In genomic region chr20:37357481-37358365, GRCh38 we compare ENCODE assay signal across 11 cellular contexts. TPM values are rescaled to one million over a fixed set of nuclear protein-coding genes. Genes with fewer than 3 reads are reported as not detected.
DNase-seq lines count a peak whose midpoint lies in the region; ATAC-seq and TF ChIP-seq lines count a peak whose summit lies in the region.
"Had no signal": no experiment of that assay in that cellular context is flagged by ENCODE, and none has a peak within 500 bp of the region (broad histone marks: within the 10 kb centered on the region; RNA-seq: fewer than 3 reads in every experiment).

No MANE protein-coding gene starts in this region.

- H3K27me3 Mint-ChIP-seq in Caco-2 (ENCODE audit: insufficient read depth, unreplicated experiment), result no peaks in the 10 kb centered on the region
- H3K27me3 Mint-ChIP-seq in stimulated activated naive CD8-positive, alpha-beta T cell treated with anti-CD3 and anti-CD28 coated beads, Interleukin-15, amount 100 ng/mL, for 72 hours, result no peaks in the 10 kb centered on the region
- H3K27me3 Mint-ChIP-seq: CD4-positive, alpha-beta T cell had no signal

- BruUV-seq in Caco-2 (replicated peaks; lab: Mats Ljungman, UMichigan), result no TSS peak

- no peaks in the 10 kb centered on the region for H3K9me3 Mint-ChIP-seq in Caco-2 (ENCODE audit: unreplicated experiment)
- H3K9me3 Mint-ChIP-seq in stimulated activated naive CD8-positive, alpha-beta T cell treated with anti-CD3 and anti-CD28 coated beads, Interleukin-15, amount 100 ng/mL, for 72 hours, result no peaks in the 10 kb centered on the region
- H3K9me3 Mint-ChIP-seq: CD4-positive, alpha-beta T cell had no signal

- H3K36me3 Mint-ChIP-seq in Caco-2 (ENCODE audit: insufficient read depth, unreplicated experiment), result peaks cover 12% of the 10 kb centered on the region

- CTCF ChIA-PET in Caco-2 (lab: Charles Lee), result interaction anchor here (1.2 kb wide), 1 partner anchor 22 kb away, joined by 6 read pairs; no protein-coding TSS in a partner anchor

- H3K27ac ChIP-seq in esophagus (ENCODE audit: low read depth in 2 of 2, low read length in 1 of 2), result peak overlapping the region; percentile 75 to 78
- H3K27ac ChIP-seq in ovary, result peak overlapping the region; percentile 7 to 51

- TF ChIP-seq POLR2A in ovary (IDR thresholded peaks at IDR 0.05), result no peak

- POLR2A ChIA-PET in Caco-2 (lab: Charles Lee), result no interaction called here

- no peak for TF ChIP-seq EP300 in ovary (IDR thresholded peaks at IDR 0.05)

- intact Hi-C loops in Caco-2 (cut with micrococcal nuclease; ENCODE audit: unreplicated experiment), result no loop called here
- intact Hi-C loops in ovary (cut with DNase I), result no loop called here

- no peak for TF ChIP-seq CTCF in Caco-2 (IDR thresholded peaks at IDR 0.05; ENCODE audit: insufficient read depth in 1 of 2, low read depth in 1 of 2, low read length in 1 of 2, severe bottlenecking in 1 of 2, unreplicated experiment in 1 of 2)
- no peak for TF ChIP-seq CTCF in ovary (IDR thresholded peaks at IDR 0.05)

- H3K4me3 Mint-ChIP-seq in Caco-2 (ENCODE audit: unreplicated experiment), result no peak overlapping the region
- no peak overlapping the region for H3K4me3 Mint-ChIP-seq in stimulated activated naive CD8-positive, alpha-beta T cell treated with anti-CD3 and anti-CD28 coated beads, Interleukin-15, amount 100 ng/mL, for 72 hours
- H3K4me3 Mint-ChIP-seq: CD4-positive, alpha-beta T cell had no signal

- peak overlapping the region; percentile 33 for H3K27ac Mint-ChIP-seq in Caco-2 (ENCODE audit: unreplicated experiment)
- peak overlapping the region in 1 of 2 donors; percentile 15 for H3K27ac Mint-ChIP-seq in stimulated activated naive CD8-positive, alpha-beta T cell treated with anti-CD3 and anti-CD28 coated beads, Interleukin-15, amount 100 ng/mL, for 72 hours
- H3K27ac Mint-ChIP-seq: CD4-positive, alpha-beta T cell had no signal

- H3K27me3 ChIP-seq in Caco-2 (replicated peaks; ENCODE audit: control insufficient read depth, insufficient read depth, low read length), result no peaks in the 10 kb centered on the region
- no peaks in the 10 kb centered on the region for H3K27me3 ChIP-seq in esophagus (ENCODE audit: control insufficient read depth in 1 of 2, insufficient read depth in 2 of 2, low read length in 2 of 2)
- no peaks in the 10 kb centered on the region for H3K27me3 ChIP-seq in ovary

- DNase-seq in Caco-2 (peak in 1 of 2 experiments; percentile 32), OCI-M1 (lab: John Stamatoyannopoulos, UW) (peak; percentile 33), ovary (peak in 1 of 5 donors; percentile 31), mesenteric fat pad (ENCODE audit: low spot score) (no peak), cerebellum (ENCODE audit: low spot score) (no peak)
- DNase-seq in stimulated activated naive CD8-positive, alpha-beta T cell treated with anti-CD3 and anti-CD28 coated beads, Interleukin-15, amount 100 ng/mL, for 72 hours, result no peak
- DNase-seq: CD4-positive, alpha-beta T cell; stimulated activated naive CD4-positive, alpha-beta T cell treated with Interleukin-2 at 50 U/mL for 16 hours had no signal

- peaks cover 26% of the 10 kb centered on the region for H3K4me1 ChIP-seq in Caco-2
- H3K4me1 ChIP-seq in esophagus (ENCODE audit: control insufficient read depth in 2 of 2, insufficient read depth in 2 of 2, low read length in 1 of 2), result peaks cover 12 to 38% of the 10 kb centered on the region in 2 donors
- H3K4me1 ChIP-seq in ovary (ENCODE audit: insufficient read depth), result peaks cover 13% of the 10 kb centered on the region

- H3K36me3 ChIP-seq in Caco-2 (ENCODE audit: control insufficient read depth, insufficient read depth, low read length) (peaks cover 9% of the 10 kb centered on the region), esophagus (ENCODE audit: control insufficient read depth in 2 of 2, insufficient read depth in 2 of 2, low read length in 1 of 2) (peaks cover 0 to 16% of the 10 kb centered on the region in 2 donors), ovary (no peaks in the 10 kb centered on the region)

- no peak overlapping the region for H3K4me3 ChIP-seq in Caco-2 (ENCODE audit: low read depth, low read length)
- H3K4me3 ChIP-seq in esophagus (ENCODE audit: low read depth in 1 of 2, low read length in 2 of 2), result no peak overlapping the region
- H3K4me3 ChIP-seq in ovary, result no peak overlapping the region

- no peaks in the 10 kb centered on the region for H3K9me3 ChIP-seq in Caco-2
- H3K9me3 ChIP-seq in esophagus (ENCODE audit: control insufficient read depth in 2 of 2, insufficient read depth in 1 of 2, low read depth in 1 of 2, low read length in 1 of 2), result no peaks in the 10 kb centered on the region
- no peaks in the 10 kb centered on the region for H3K9me3 ChIP-seq in ovary

- ATAC-seq in stimulated activated naive CD8-positive, alpha-beta T cell treated with anti-CD3 and anti-CD28 coated beads, Interleukin-15, amount 100 ng/mL, for 72 hours, result no peak
- ATAC-seq in GM21723 (IDR thresholded peaks at IDR 0.05; ENCODE audit: unreplicated experiment), result no peak
- ATAC-seq: HCT116 had no signal

- WGBS in esophagus, 2 donors, result 53 to 68% methylated on average over 15 of the region's 15 CpGs
- WGBS in ovary, 3 donors, result 63 to 67% (median 66%) methylated on average over 15 of the region's 15 CpGs

- peaks cover 32% of the 10 kb centered on the region for H3K4me1 Mint-ChIP-seq in Caco-2 (ENCODE audit: low read depth, unreplicated experiment)
- H3K4me1 Mint-ChIP-seq in stimulated activated naive CD8-positive, alpha-beta T cell treated with anti-CD3 and anti-CD28 coated beads, Interleukin-15, amount 100 ng/mL, for 72 hours, result no peaks in the 10 kb centered on the region

RNA-seq across cellular contexts. Expression of gene SRC, which starts 11.8 kb away (rescaled TPM):
- total RNA-seq in Caco-2 (2022) (197 and 222 TPM in 2 replicates), ovary (10 to 100 TPM; 23.1 to 72.7 (median 45.5) TPM), mesenteric fat pad (23.9 TPM), cerebellum (29.4 TPM)
- polyA plus RNA-seq in esophagus (10 to 100 TPM; 26.9 to 59.4 TPM), ovary (10 to 100 TPM; 17.0 to 27.0 TPM)
